In the genomic region with DNA sequence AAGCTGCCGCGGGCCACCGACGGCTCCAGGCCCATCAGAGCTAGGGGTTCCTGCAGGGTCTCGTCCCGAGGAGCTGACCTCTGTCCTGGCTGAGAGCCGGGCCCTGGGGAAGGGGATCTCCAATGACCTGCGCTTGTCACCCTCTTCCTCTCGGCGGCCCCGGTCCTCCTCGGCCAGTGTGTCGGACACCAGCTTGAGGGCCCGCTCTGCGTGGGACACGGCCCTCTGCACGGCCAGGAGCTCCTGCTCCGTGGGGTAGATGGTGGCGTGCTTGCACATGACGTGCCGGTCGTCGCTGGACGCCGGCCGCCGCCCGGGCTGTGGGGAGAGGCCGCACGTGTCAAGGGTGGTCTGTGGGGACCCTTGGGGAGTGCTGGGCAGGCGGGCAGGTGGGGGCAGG, we compare ENCODE assay signal across 1 cellular context.
TF ChIP-seq lines count a peak whose summit lies in the region.

No MANE protein-coding gene starts in this region.

TF ChIP-seq in GM23338, 12 proteins besides CTCF, POLR2A, EP300 and RAD21:
- TF ChIP-seq EZH2phosphoT487 (IDR thresholded peaks at IDR 0.05; ENCODE audit: unreplicated experiment) (no peak), STAT1 (IDR thresholded peaks at IDR 0.05; ENCODE audit: unreplicated experiment) (no peak), ZNF114 (CRISPR knock-in tag; IDR thresholded peaks at IDR 0.05) (no peak)
